ENCODE assay signal across 8 cellular contexts in genomic region chr10:96747734-96748550, GRCh38. TPM values are rescaled to one million over a fixed set of nuclear protein-coding genes. Genes with fewer than 3 reads are reported as not detected.
A peak's percentile ranks its signal among the peaks of the same experiment; 100 is the strongest.
DNase-seq lines count a peak whose midpoint lies in the region; ATAC-seq, FAIRE-seq and TF ChIP-seq lines count a peak whose summit lies in the region.

No MANE protein-coding gene starts in this region.

- H3K4ac ChIP-seq in H1 (replicated peaks; ENCODE audit: insufficient read length, low read depth, low read length) = no peak overlapping the region

- no peak overlapping the region for H2BK5ac ChIP-seq in H1 (ENCODE audit: low read depth, low read length)

- H3K9me3 ChIP-seq in H1 (ENCODE audit: insufficient read depth in 2 of 2, low read depth in 1 of 2, low read length in 1 of 2) (no peaks in the 10 kb centered on the region), gastrocnemius medialis (no peaks in the 10 kb centered on the region)

- H3K79me2 ChIP-seq in H1 (ENCODE audit: control insufficient read depth in 1 of 2, insufficient read depth in 2 of 2, low read length in 2 of 2) = no peaks in the 10 kb centered on the region

- no peak overlapping the region for H4K5ac ChIP-seq in H1 (ENCODE audit: insufficient read length, low read depth, low read length)

- no peak overlapping the region for H2BK12ac ChIP-seq in H1 (ENCODE audit: low read depth, low read length)

- H2AFZ ChIP-seq in H1 (ENCODE audit: low read length) = peak overlapping the region; percentile 10; the same call in 1 of the 2 replicates

- POLR2A ChIA-PET in H1 (lab: Charles Lee; ENCODE audit: partially characterized antibody) = interaction anchor here (0.5 kb wide), 1 partner anchor 107 kb away, joined by 4 read pairs; no protein-coding TSS in a partner anchor

- FAIRE-seq in H1 (lab: Jason Lieb, UNC) = no peak

- no peaks in the 10 kb centered on the region for H3K23me2 ChIP-seq in H1 (ENCODE audit: low read depth, low read length)

- no peak for DNase-seq in H1 (ENCODE audit: low read depth in 1 of 2, low spot score in 2 of 2)
- DNase-seq in progenitor cell of endocrine pancreas (ENCODE audit: low spot score, unreplicated experiment) = no peak
- no peak for DNase-seq in SK-N-DZ (ENCODE audit: low spot score)
- no peak for DNase-seq in activated naive CD4-positive, alpha-beta T cell treated with anti-CD3 and anti-CD28 coated beads for 36 hours
- no peak for DNase-seq in gastrocnemius medialis

- H3K9me3 Mint-ChIP-seq in IgD-negative memory B cell = no peaks in the 10 kb centered on the region
- no peaks in the 10 kb centered on the region for H3K9me3 Mint-ChIP-seq in progenitor cell of endocrine pancreas (ENCODE audit: low read depth)
- no peaks in the 10 kb centered on the region for H3K9me3 Mint-ChIP-seq in activated naive CD4-positive, alpha-beta T cell treated with anti-CD3 and anti-CD28 coated beads for 36 hours

- CTCF ChIA-PET in H1 (lab: Charles Lee; ENCODE audit: partially characterized antibody) = interaction anchor here (0.9 to 1.1 kb wide), 2 partner anchors 11 to 105 kb away, joined by 4 to 6 read pairs; no protein-coding TSS in a partner anchor
- CTCF ChIA-PET in activated naive CD4-positive, alpha-beta T cell treated with anti-CD3 and anti-CD28 coated beads for 36 hours (lab: Charles Lee) = interaction anchor here (0.6 kb wide), 1 partner anchor 184 kb away, joined by 3 read pairs; no protein-coding TSS in a partner anchor

- no peaks in the 10 kb centered on the region for H3K79me1 ChIP-seq in H1 (ENCODE audit: low read depth, low read length)

- H3K36me3 ChIP-seq in H1 (ENCODE audit: control insufficient read depth in 2 of 4, insufficient read depth in 4 of 4, low read length in 3 of 4) = no peaks in the 10 kb centered on the region
- no peaks in the 10 kb centered on the region for H3K36me3 ChIP-seq in gastrocnemius medialis

- H2BK20ac ChIP-seq in H1 (ENCODE audit: low read length) = no peak overlapping the region

- no peak overlapping the region for H3K14ac ChIP-seq in H1 (ENCODE audit: insufficient read length)

- H3K4me3 ChIP-seq in H1 (ENCODE audit: extremely low read depth in 1 of 4, insufficient read depth in 2 of 4, low read depth in 3 of 4, low read length in 4 of 4) = no peak overlapping the region
- no peak overlapping the region for H3K4me3 ChIP-seq in gastrocnemius medialis

- TF ChIP-seq POLR2A in H1 (IDR thresholded peaks at IDR 0.05; ENCODE audit: control extremely low read depth in 1 of 2, low read depth in 2 of 2, low read length in 2 of 2) = no peak
- no peak for TF ChIP-seq POLR2A in gastrocnemius medialis (IDR thresholded peaks at IDR 0.05)

- no peak overlapping the region for H3K9ac ChIP-seq in H1 (replicated peaks in 1 of 4; ENCODE audit: extremely low read depth in 1 of 4, low read depth in 3 of 4, low read length in 3 of 4)

- no peak overlapping the region for H2BK120ac ChIP-seq in H1 (replicated peaks; ENCODE audit: low read depth, low read length)

- no peak for TF ChIP-seq RAD21 in H1 (IDR thresholded peaks at IDR 0.05 in 1 of 2, conservative IDR thresholded peaks at IDR 0.05 in 1 of 2; ENCODE audit: low read depth in 2 of 2, low read length in 2 of 2)

- ATAC-seq in GM18498 (IDR thresholded peaks at IDR 0.05; ENCODE audit: unreplicated experiment) = peak; percentile 87
- ATAC-seq in GM21723 (IDR thresholded peaks at IDR 0.05; ENCODE audit: unreplicated experiment) = peak; percentile 83
- no peak for ATAC-seq in gastrocnemius medialis

- H3K23ac ChIP-seq in H1 (ENCODE audit: insufficient read length) = no peak overlapping the region

- H3K36me3 Mint-ChIP-seq in IgD-negative memory B cell (no peaks in the 10 kb centered on the region), progenitor cell of endocrine pancreas (ENCODE audit: insufficient read depth) (no peaks in the 10 kb centered on the region)
- H3K36me3 Mint-ChIP-seq in activated naive CD4-positive, alpha-beta T cell treated with anti-CD3 and anti-CD28 coated beads for 36 hours (ENCODE audit: low read depth) = no peaks in the 10 kb centered on the region

- no peaks in the 10 kb centered on the region for H3K27me3 Mint-ChIP-seq in IgD-negative memory B cell
- H3K27me3 Mint-ChIP-seq in progenitor cell of endocrine pancreas = no peaks in the 10 kb centered on the region
- no peaks in the 10 kb centered on the region for H3K27me3 Mint-ChIP-seq in activated naive CD4-positive, alpha-beta T cell treated with anti-CD3 and anti-CD28 coated beads for 36 hours (ENCODE audit: low read depth)

- H3K27me3 ChIP-seq in H1 (replicated peaks in 1 of 4; ENCODE audit: control insufficient read depth in 3 of 4, extremely low read depth in 1 of 4, insufficient read depth in 3 of 4, low read length in 3 of 4) (no peaks in the 10 kb centered on the region), gastrocnemius medialis (no peaks in the 10 kb centered on the region)

- intact Hi-C loops in activated naive CD4-positive, alpha-beta T cell treated with anti-CD3 and anti-CD28 coated beads for 36 hours (cut with micrococcal nuclease) = no loop called here
- intact Hi-C loops in gastrocnemius medialis (cut with DNase I; ENCODE audit: low total_unique reads) = loop anchor here (10.0 kb wide), 1 partner anchor 353 kb away; no protein-coding TSS in a partner anchor

- no peak overlapping the region for H2AK5ac ChIP-seq in H1 (ENCODE audit: low read depth, low read length)

- no peak overlapping the region for H3K18ac ChIP-seq in H1 (ENCODE audit: extremely low read depth, low read length)

- peaks cover 22 to 24% (median 23%) of the 10 kb centered on the region in 3 donors for H3K4me1 Mint-ChIP-seq in IgD-negative memory B cell
- H3K4me1 Mint-ChIP-seq in progenitor cell of endocrine pancreas (ENCODE audit: low read depth) = peaks cover 2% of the 10 kb centered on the region
- H3K4me1 Mint-ChIP-seq in activated naive CD4-positive, alpha-beta T cell treated with anti-CD3 and anti-CD28 coated beads for 36 hours (ENCODE audit: low read depth) = peaks cover 6% of the 10 kb centered on the region

- in situ Hi-C loops in gastrocnemius medialis (cut with MboI; ENCODE audit: low sequenced_read_pairs in 4 of 4) = no loop called here

- TF ChIP-seq CTCF in H1 (IDR thresholded peaks at IDR 0.05; ENCODE audit: control extremely low read depth in 1 of 3, insufficient read depth in 1 of 3, low read depth in 1 of 3, low read length in 3 of 3) = no peak
- no peak for TF ChIP-seq CTCF in progenitor cell of endocrine pancreas (IDR thresholded peaks at IDR 0.05; ENCODE audit: unreplicated experiment)
- no peak for TF ChIP-seq CTCF in gastrocnemius medialis (IDR thresholded peaks at IDR 0.05 in 4 of 5, conservative IDR thresholded peaks at IDR 0.05 in 1 of 5)

- TF ChIP-seq EP300 in H1 (IDR thresholded peaks at IDR 0.05; ENCODE audit: borderline replicate concordance in 1 of 2, low read depth in 2 of 2, low read length in 2 of 2) = no peak

- no peak overlapping the region for H2BK15ac ChIP-seq in H1 (ENCODE audit: low read length)

- H3K27ac ChIP-seq in H1 (ENCODE audit: low read depth, low read length) (no peak overlapping the region), gastrocnemius medialis (no peak overlapping the region)

- H4K20me1 ChIP-seq in H1 (replicated peaks in 1 of 2; ENCODE audit: control insufficient read depth in 1 of 2, insufficient read depth in 2 of 2, low read length in 2 of 2) = no peaks in the 10 kb centered on the region

- H3K27ac Mint-ChIP-seq in IgD-negative memory B cell (peak overlapping the region; percentile 76 to 96 (median 84)), progenitor cell of endocrine pancreas (no peak overlapping the region)
- H3K27ac Mint-ChIP-seq in activated naive CD4-positive, alpha-beta T cell treated with anti-CD3 and anti-CD28 coated beads for 36 hours = no peak overlapping the region

- H3K4me1 ChIP-seq in H1 (replicated peaks in 1 of 4; ENCODE audit: control insufficient read depth in 3 of 4, insufficient read depth in 4 of 4, low read length in 3 of 4) = no peaks in the 10 kb centered on the region
- H3K4me1 ChIP-seq in gastrocnemius medialis = no peaks in the 10 kb centered on the region

- no peak overlapping the region for H4K8ac ChIP-seq in H1 (ENCODE audit: extremely low read depth, insufficient read depth, low read length)

- H3K4me3 Mint-ChIP-seq in IgD-negative memory B cell (peak overlapping the region; percentile 42 to 94 (median 64)), progenitor cell of endocrine pancreas (ENCODE audit: low read depth) (no peak overlapping the region)
- no peak overlapping the region for H3K4me3 Mint-ChIP-seq in activated naive CD4-positive, alpha-beta T cell treated with anti-CD3 and anti-CD28 coated beads for 36 hours

- no peak overlapping the region for H3K4me2 ChIP-seq in H1 (ENCODE audit: insufficient read depth in 1 of 2, low read depth in 2 of 2, low read length in 2 of 2)

- H3K56ac ChIP-seq in H1 (replicated peaks; ENCODE audit: insufficient read length, low read depth, low read length) = no peak overlapping the region

- no peak overlapping the region for H4K91ac ChIP-seq in H1 (replicated peaks; ENCODE audit: insufficient read length, low read length)

- WGBS in H1 (ENCODE audit: extremely low coverage in 1 of 2, insufficient coverage in 1 of 2, insufficient read length in 1 of 2, insufficient replicate concordance in 2 of 2, low coverage in 1 of 2, low lambda C conversion rate in 2 of 2, missing lambda C conversion rate in 1 of 2), 2 experiments = 93% methylated on average over 7 of the region's 7 CpGs; no CpG with 5 or more reads in 1 of the 2 experiments

TF ChIP-seq in H1, 55 proteins besides CTCF, POLR2A, EP300 and RAD21 (continues in another document):
- TF ChIP-seq TBP (IDR thresholded peaks at IDR 0.05; ENCODE audit: low read depth, low read length) = no peak
- no peak for TF ChIP-seq EGR1 (IDR thresholded peaks at IDR 0.05; ENCODE audit: borderline replicate concordance, low read depth, low read length)
- TF ChIP-seq EZH2 (IDR thresholded peaks at IDR 0.05; ENCODE audit: low read depth, low read length, severe bottlenecking) = no peak
- TF ChIP-seq SIX5 (IDR thresholded peaks at IDR 0.05; ENCODE audit: low read depth, low read length) = no peak

RNA-seq across cellular contexts. Expression of gene PIK3AP1, which starts 27.6 kb away (rescaled TPM):
- polyA plus RNA-seq in IgD-negative memory B cell (174 TPM), H1 (2011; rRNA removed) (0.99 and 1.9 TPM in 2 replicates)
- total RNA-seq in H1 (2021; fragmentation: NEBNext Ultra II Directional; extraction: Animal tissue kit (Norgen Biotek cat#: 25700)) = 2.9 and 4.5 TPM in 2 replicates
- polyA plus RNA-seq in H1 (2011; cell fraction: cytosol; rRNA removed) = 2.1 TPM
- polyA plus RNA-seq in H1 (2011; cell fraction: nucleus; rRNA removed) = 1.3 TPM
- polyA plus RNA-seq in H1 (2012, experiment 1 of 2) = 1.1 to 2.0 TPM (median 1.7 TPM) in 4 replicates
- 0.17 TPM for polyA plus RNA-seq in H1 (2012, experiment 2 of 2)
- 1.2 TPM for polyA plus RNA-seq in H1 (2013, experiment 1 of 2)
- 1.6 TPM for polyA plus RNA-seq in H1 (2013, experiment 2 of 2)
- polyA minus RNA-seq in H1 (2011; rRNA and poly(A)+ RNA removed) = 6.0 and 7.0 TPM in 2 replicates
- 2.3 TPM for polyA minus RNA-seq in H1 (2011; cell fraction: cytosol; rRNA and poly(A)+ RNA removed)
- 2.0 TPM for polyA minus RNA-seq in H1 (2011; cell fraction: nucleus; rRNA and poly(A)+ RNA removed)
- total RNA-seq in progenitor cell of endocrine pancreas (40.0 TPM in 2 replicates), gastrocnemius medialis (1 to 10 TPM; 1.4 to 3.2 (median 2.8) TPM)
- 0.31 and 0.59 TPM in 2 replicates for polyA plus RNA-seq in SK-N-DZ (2014; cell fraction: cytosol; rRNA removed)
- 0.21 and 0.35 TPM in 2 replicates for polyA plus RNA-seq in SK-N-DZ (2014; cell fraction: nucleus; rRNA removed)
- 1 to 10 TPM; 1.6 to 1.7 TPM for total RNA-seq in activated naive CD4-positive, alpha-beta T cell treated with anti-CD3 and anti-CD28 coated beads for 36 hours

Comparison
In these comparisons a context has a peak if more than half of its experiments do, and no peak if none do; other contexts are left out.
1. ATAC-seq: peak in GM18498 (single experiment) and GM21723 (single experiment); none in gastrocnemius medialis (0 of 2).
2. H3K27ac Mint-ChIP-seq: peak in IgD-negative memory B cell (3 of 3); none in progenitor cell of endocrine pancreas (single experiment) and activated naive CD4-positive, alpha-beta T cell treated with anti-CD3 and anti-CD28 coated beads for 36 hours (single experiment).
3. H3K4me3 Mint-ChIP-seq: peak in IgD-negative memory B cell (4 of 4); none in progenitor cell of endocrine pancreas (single experiment) and activated naive CD4-positive, alpha-beta T cell treated with anti-CD3 and anti-CD28 coated beads for 36 hours (single experiment).